ENCODE assay signal across 20 cellular contexts in the genomic region with DNA sequence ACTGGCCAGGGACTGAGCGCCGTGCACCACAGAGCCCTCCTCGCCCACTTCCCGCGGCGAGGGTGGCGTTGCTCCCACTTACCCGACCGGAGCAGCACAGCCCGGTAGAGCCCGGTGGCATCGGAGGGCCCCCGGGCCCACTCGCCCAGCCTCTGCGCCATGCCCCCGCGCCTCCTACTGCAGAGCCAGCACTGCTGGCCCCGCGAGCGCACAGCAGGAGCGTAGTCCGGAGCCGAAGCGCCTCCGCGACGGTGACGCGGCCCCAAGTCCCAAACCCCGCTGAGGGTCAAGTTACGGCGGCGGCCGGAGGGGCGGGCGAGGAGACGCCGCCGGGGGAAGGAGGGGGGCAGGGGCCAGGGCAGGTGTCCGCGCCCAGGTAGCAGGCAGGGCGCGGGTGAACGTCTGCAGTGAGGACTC. TPM values are rescaled to one million over a fixed set of nuclear protein-coding genes. Genes with fewer than 3 reads are reported as not detected.
DNase-seq lines count a peak whose midpoint lies in the region; ATAC-seq and TF ChIP-seq lines count a peak whose summit lies in the region.
"Had no signal": no experiment of that assay in that cellular context is flagged by ENCODE, and none has a peak within 500 bp of the region (broad histone marks: within the 10 kb centered on the region; RNA-seq: fewer than 3 reads in every experiment).

No MANE protein-coding gene starts in this region.

- H3K4me3 Mint-ChIP-seq in GM23338 (peak overlapping the region; percentile 63), WTC11 (peak overlapping the region; percentile 63)

- POLR2A ChIA-PET in WTC11 (lab: Charles Lee), result no interaction called here

- H3K27ac ChIP-seq in GM23338 (ENCODE audit: low read depth) (no peak overlapping the region), iPS-20b (ENCODE audit: low read length) (no peak overlapping the region)
- H3K27ac ChIP-seq: adrenal gland had no signal

- no peaks in the 10 kb centered on the region for H3K9me3 ChIP-seq in iPS-20b (ENCODE audit: insufficient read depth, low read depth, low read length)
- H3K9me3 ChIP-seq: adrenal gland had no signal

- H3K4me1 Mint-ChIP-seq in GM23338 (peaks cover 27% of the 10 kb centered on the region), WTC11 (peaks cover 28% of the 10 kb centered on the region)

- H3K9ac ChIP-seq in iPS-20b (ENCODE audit: low read depth, low read length), result no peak overlapping the region

- CTCF ChIA-PET in WTC11 (lab: Charles Lee), result interaction anchor here (0.7 to 3.2 kb wide), 5 partner anchors 17 to 44 kb away, joined by 3 to 27 read pairs (median 4); no protein-coding TSS in a partner anchor

- H3K27me3 ChIP-seq in GM23338 (ENCODE audit: insufficient read depth) (peaks cover 39% of the 10 kb centered on the region), iPS-20b (ENCODE audit: insufficient read depth, low read length) (peaks cover 47% of the 10 kb centered on the region)

- peak; percentile 66 for ATAC-seq in GM23338
- peak; percentile 42 for ATAC-seq in WTC11
- ATAC-seq in sciatic nerve, result peak; percentile 6
- no peak for ATAC-seq in GM18868 (IDR thresholded peaks at IDR 0.05; ENCODE audit: unreplicated experiment)
- ATAC-seq: SK-N-SH treated with all-trans-retinoic acid at 6 μM for 48 hours had no signal

- peak overlapping the region; percentile 82 for H3K4me2 ChIP-seq in GM23338

- H3K9me3 Mint-ChIP-seq in GM23338 (peaks cover 7% of the 10 kb centered on the region), WTC11 (no peaks in the 10 kb centered on the region)

- H2AFZ ChIP-seq in GM23338, result peak overlapping the region; percentile 84; the same call in 1 of the 2 replicates

- intact Hi-C loops in sciatic nerve (cut with DNase I), result no loop called here

- H3K27me3 Mint-ChIP-seq in GM23338 (ENCODE audit: insufficient read depth, low read depth, poor library complexity) (peaks cover 40% of the 10 kb centered on the region), WTC11 (ENCODE audit: low read depth) (peaks cover 47% of the 10 kb centered on the region)

- TF ChIP-seq CTCF in GM23338 (conservative IDR thresholded peaks at IDR 0.05; ENCODE audit: low read depth in 2 of 2) (no peak), WTC11 (IDR thresholded peaks at IDR 0.05) (no peak)

- in situ Hi-C loops in ACHN (cut with HindIII; ENCODE audit: low pct_ligation_motif_present, low pct_unique_long_range_greater_than_20kb, low sequenced_read_pairs), result no loop called here

- H3K4me1 ChIP-seq in GM23338 (ENCODE audit: insufficient read depth) (peaks cover 27% of the 10 kb centered on the region), iPS-20b (ENCODE audit: insufficient read depth, low read length) (peaks cover 1% of the 10 kb centered on the region; the same call in 1 of the 2 replicates)

- H3K9me2 ChIP-seq in GM23338 (ENCODE audit: insufficient read depth), result no peaks in the 10 kb centered on the region

- H3K27ac Mint-ChIP-seq in GM23338 (no peak overlapping the region), WTC11 (no peak overlapping the region)
- H3K27ac Mint-ChIP-seq: activated CD4-positive, alpha-beta T cell treated with anti-CD3 and anti-CD28 coated beads, Interleukin-2, amount 10 ng/mL, durations not matched to agents 24 days and 14 days; HFFc6 had no signal

- peaks cover 6% of the 10 kb centered on the region; the same call in 2 of the 3 replicates for H3K36me3 Mint-ChIP-seq in GM23338 (ENCODE audit: low read depth)
- no peaks in the 10 kb centered on the region for H3K36me3 Mint-ChIP-seq in WTC11

- H3K79me2 ChIP-seq in GM23338 (replicated peaks; ENCODE audit: insufficient read depth), result no peaks in the 10 kb centered on the region

- 0 out of 2 replicates have a peak, but pooled peaks cover 7% of the 10 kb centered on the region for H3F3A ChIP-seq in GM23338 (replicated peaks; ENCODE audit: low read depth)

- H4K20me1 ChIP-seq in GM23338 (replicated peaks; ENCODE audit: insufficient read depth), result no peaks in the 10 kb centered on the region

- DNase-seq in GM23338 (ENCODE audit: low spot score) (peak; percentile 90), WTC11 (ENCODE audit: low spot score) (peak; percentile 78), sciatic nerve (ENCODE audit: low spot score) (no peak), NCI-H128 (lab: John Stamatoyannopoulos, UW; ENCODE audit: unreplicated experiment) (no peak), ACHN (no peak)
- no peak for DNase-seq in stimulated activated CD4-positive, alpha-beta T cell treated with anti-CD3 and anti-CD28 coated beads, Interleukin-2, amount 100 ng/mL, for 48 hours
- DNase-seq: activated CD4-positive, alpha-beta T cell treated with anti-CD3 and anti-CD28 coated beads, Interleukin-2, amount 10 ng/mL, durations not matched to agents 24 days and 14 days; activated CD8-positive, alpha-beta memory T cell treated with anti-CD3 and anti-CD28 coated beads, Interleukin-2, amount 50 U/mL, for 4 hours; activated effector memory CD4-positive, alpha-beta T cell treated with anti-CD3 and anti-CD28 coated beads, Interleukin-2, amount 50 U/mL, for 16 hours; adrenal gland; HFFc6; Karpas-422; NCI-H1092 treated with DMSO at 0.1 percent for 48 hours; NCI-H2171; stimulated activated CD4-positive, alpha-beta T cell treated with anti-CD3 and anti-CD28 coated beads, Interleukin-4, amount 100 ng/mL, for 1 hour had no signal

- H3K36me3 ChIP-seq in GM23338 (ENCODE audit: insufficient read depth) (no peaks in the 10 kb centered on the region), iPS-20b (ENCODE audit: insufficient read depth, low read depth, low read length) (no peaks in the 10 kb centered on the region)
- H3K36me3 ChIP-seq: adrenal gland had no signal

- H3K4me3 ChIP-seq in GM23338 (peak overlapping the region; percentile 63), iPS-20b (ENCODE audit: low read length) (peak overlapping the region; percentile 59; the same call in 1 of the 2 replicates)
- H3K4me3 ChIP-seq: adrenal gland had no signal

TF ChIP-seq in GM23338, 12 proteins besides CTCF, POLR2A, EP300 and RAD21:
- TF ChIP-seq ZNF114 (CRISPR knock-in tag; IDR thresholded peaks at IDR 0.05) (no peak), CREB1 (CRISPR knock-in tag; IDR thresholded peaks at IDR 0.05; ENCODE audit: low read depth) (peak; percentile 69; the same call in 1 of the 2 replicates), POLR2AphosphoS5 (IDR thresholded peaks at IDR 0.05; ENCODE audit: low read depth) (no peak)
TF ChIP-seq in GM23338: peak in this region for 1.

TF ChIP-seq in WTC11, 78 proteins besides CTCF, POLR2A, EP300 and RAD21 (continues in another document):
- TF ChIP-seq TP53 (CRISPR knock-in tag; IDR thresholded peaks at IDR 0.05) (peak; percentile 45; the same call in 1 of the 2 replicates), ZNF396 (CRISPR knock-in tag; IDR thresholded peaks at IDR 0.05; ENCODE audit: borderline replicate concordance) (no peak), HMGA2 (CRISPR knock-in tag; IDR thresholded peaks at IDR 0.05) (no peak), ZNF138 (CRISPR knock-in tag; conservative IDR thresholded peaks at IDR 0.05) (0 out of 2 replicates have a peak, but pooled peaks have one; percentile 64), ZNF121 (CRISPR knock-in tag; IDR thresholded peaks at IDR 0.05) (peak; percentile 69; the same call in 1 of the 2 replicates), FOXP1 (CRISPR knock-in tag; IDR thresholded peaks at IDR 0.05; ENCODE audit: borderline replicate concordance) (peak; percentile 61; the same call in 1 of the 2 replicates)
- TF ChIP-seq, protein P1, sequence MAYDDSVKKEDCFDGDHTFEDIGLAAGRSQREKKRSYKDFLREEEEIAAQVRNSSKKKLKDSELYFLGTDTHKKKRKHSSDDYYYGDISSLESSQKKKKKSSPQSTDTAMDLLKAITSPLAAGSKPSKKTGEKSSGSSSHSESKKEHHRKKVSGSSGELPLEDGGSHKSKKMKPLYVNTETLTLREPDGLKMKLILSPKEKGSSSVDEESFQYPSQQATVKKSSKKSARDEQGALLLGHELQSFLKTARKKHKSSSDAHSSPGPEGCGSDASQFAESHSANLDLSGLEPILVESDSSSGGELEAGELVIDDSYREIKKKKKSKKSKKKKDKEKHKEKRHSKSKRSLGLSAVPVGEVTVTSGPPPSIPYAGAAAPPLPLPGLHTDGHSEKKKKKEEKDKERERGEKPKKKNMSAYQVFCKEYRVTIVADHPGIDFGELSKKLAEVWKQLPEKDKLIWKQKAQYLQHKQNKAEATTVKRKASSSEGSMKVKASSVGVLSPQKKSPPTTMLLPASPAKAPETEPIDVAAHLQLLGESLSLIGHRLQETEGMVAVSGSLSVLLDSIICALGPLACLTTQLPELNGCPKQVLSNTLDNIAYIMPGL (CRISPR knock-in tag; IDR thresholded peaks at IDR 0.05), result 0 out of 2 replicates have a peak, but pooled peaks have one; percentile 41
- TF ChIP-seq, protein P2, sequence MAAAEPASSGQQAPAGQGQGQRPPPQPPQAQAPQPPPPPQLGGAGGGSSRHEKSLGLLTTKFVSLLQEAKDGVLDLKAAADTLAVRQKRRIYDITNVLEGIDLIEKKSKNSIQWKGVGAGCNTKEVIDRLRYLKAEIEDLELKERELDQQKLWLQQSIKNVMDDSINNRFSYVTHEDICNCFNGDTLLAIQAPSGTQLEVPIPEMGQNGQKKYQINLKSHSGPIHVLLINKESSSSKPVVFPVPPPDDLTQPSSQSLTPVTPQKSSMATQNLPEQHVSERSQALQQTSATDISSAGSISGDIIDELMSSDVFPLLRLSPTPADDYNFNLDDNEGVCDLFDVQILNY (CRISPR knock-in tag; IDR thresholded peaks at IDR 0.05), result 0 out of 2 replicates have a peak, but pooled peaks have one; percentile 51
- TF ChIP-seq, protein P3, sequence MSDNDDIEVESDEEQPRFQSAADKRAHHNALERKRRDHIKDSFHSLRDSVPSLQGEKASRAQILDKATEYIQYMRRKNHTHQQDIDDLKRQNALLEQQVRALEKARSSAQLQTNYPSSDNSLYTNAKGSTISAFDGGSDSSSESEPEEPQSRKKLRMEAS (CRISPR knock-in tag; IDR thresholded peaks at IDR 0.05), result peak; percentile 23; the same call in 1 of the 2 replicates

RNA-seq across cellular contexts. Expression of a gene that starts 9.6 kb away (rescaled TPM):
- total RNA-seq in GM23338 (2014; rRNA removed; shearing (Covaris generic)), result 0.89 and 1.0 TPM in 2 replicates
- 0.61 and 1.1 TPM in 2 replicates for polyA plus RNA-seq in GM23338 (2016; fragmentation: Nextera tagmentation; extraction: Ambion mirVana)
- 0.31 to 0.76 TPM (median 0.55 TPM) in 3 replicates for total RNA-seq in WTC11 (2021)
- 38.3 TPM for total RNA-seq in sciatic nerve
- total RNA-seq: activated CD4-positive, alpha-beta T cell treated with anti-CD3 and anti-CD28 coated beads, Interleukin-2, amount 10 ng/mL, durations not matched to agents 24 days and 14 days; G401; osteoblast had no signal

RNA-seq across cellular contexts. Expression of a gene that starts 49.8 kb away (rescaled TPM):
- 0.31 and 1.1 TPM in 2 replicates for total RNA-seq in GM23338 (2014; rRNA removed; shearing (Covaris generic))
- 1.9 and 2.9 TPM in 2 replicates for polyA plus RNA-seq in GM23338 (2016; fragmentation: Nextera tagmentation; extraction: Ambion mirVana)
- total RNA-seq in WTC11 (2021) (1.1 to 1.8 TPM (median 1.1 TPM) in 3 replicates), sciatic nerve (31.0 TPM)
- total RNA-seq: activated CD4-positive, alpha-beta T cell treated with anti-CD3 and anti-CD28 coated beads, Interleukin-2, amount 10 ng/mL, durations not matched to agents 24 days and 14 days had no signal

Comparison
In these comparisons a context has a peak if more than half of its experiments do, and no peak if none do; other contexts are left out.
1. DNase-seq: peak in GM23338 (single experiment) and WTC11 (single experiment); none in sciatic nerve (single experiment), NCI-H128 (single experiment), ACHN (single experiment) and stimulated activated CD4-positive, alpha-beta T cell treated with anti-CD3 and anti-CD28 coated beads, Interleukin-2, amount 100 ng/mL, for 48 hours (0 of 2).
2. RNA of a gene that starts 9.6 kb away (total RNA-seq): 38.3 TPM in sciatic nerve (single experiment); 0.89 to 1.0 TPM in GM23338 and 0.31 to 0.76 TPM in WTC11; every median in the first group is over 10 times any median in the second.
3. RNA of a gene that starts 49.8 kb away (total RNA-seq): 31.0 TPM in sciatic nerve (single experiment); 0.31 to 1.1 TPM in GM23338 and 1.1 to 1.8 TPM in WTC11; every median in the first group is over 10 times any median in the second.